Comparison of ENCODE assay signal across 8 cellular contexts in the genomic region with DNA sequence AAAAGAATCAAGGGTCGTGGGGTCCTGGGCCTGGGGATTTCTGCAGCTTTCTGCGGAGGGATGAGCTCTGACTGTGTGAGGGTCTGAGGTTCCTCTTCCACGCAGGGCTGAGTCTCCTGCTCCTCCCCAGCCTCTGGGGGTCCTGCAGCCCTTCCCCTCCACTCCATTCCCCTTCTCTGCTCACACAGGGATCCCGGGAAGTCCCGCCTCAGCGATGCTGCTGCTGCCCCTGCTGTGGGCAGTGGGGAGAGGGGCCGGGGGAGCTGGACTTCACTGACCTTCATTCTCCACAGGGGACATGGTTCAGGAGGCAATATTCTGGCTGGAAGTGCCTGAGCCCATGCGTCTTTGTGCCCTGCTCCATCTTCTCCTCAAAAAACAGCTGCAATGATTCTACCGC. TPM values are rescaled to one million over a fixed set of nuclear protein-coding genes. Genes with fewer than 3 reads are reported as not detected.
"Had no signal": no experiment of that assay in that cellular context is flagged by ENCODE, and none has a peak within 500 bp of the region (broad histone marks: within the 10 kb centered on the region; RNA-seq: fewer than 3 reads in every experiment).

No MANE protein-coding gene starts in this region.

- DNase-seq: IMR-90, KBM-7 had no signal

- H3K36me3 Mint-ChIP-seq: IgD-negative memory B cell had no signal

- ATAC-seq: HepG2, K562 had no signal

- H3K9me3 Mint-ChIP-seq: IgD-negative memory B cell had no signal

- H3K4me3 ChIP-seq: K562 had no signal

- H3K4me3 Mint-ChIP-seq: IgD-negative memory B cell had no signal

- H3K27ac ChIP-seq: HL-60 had no signal

- H3K4me1 Mint-ChIP-seq: IgD-negative memory B cell had no signal

RNA-seq across cellular contexts. Expression of gene CD33, which starts 26.2 kb away (rescaled TPM):
- total RNA-seq: HT-29, IMR-90 had no signal
- polyA plus RNA-seq: HepG2, IMR-90 had no signal

RNA-seq across cellular contexts. Expression of gene SIGLECL1, which starts 52.2 kb away (rescaled TPM):
- total RNA-seq: HepG2, HT-29, HT1080, IMR-90, K562 had no signal
- polyA plus RNA-seq: HepG2, IgD-negative memory B cell, IMR-90, K562 had no signal

RNA-seq across cellular contexts. Expression of gene SIGLEC7, which starts 56.5 kb away (rescaled TPM):
- total RNA-seq: HepG2, HT-29, HT1080, IMR-90, K562 had no signal
- polyA plus RNA-seq: HepG2, IgD-negative memory B cell, IMR-90 had no signal
